1 cellular context compared by ENCODE assay signal in the genomic region with DNA sequence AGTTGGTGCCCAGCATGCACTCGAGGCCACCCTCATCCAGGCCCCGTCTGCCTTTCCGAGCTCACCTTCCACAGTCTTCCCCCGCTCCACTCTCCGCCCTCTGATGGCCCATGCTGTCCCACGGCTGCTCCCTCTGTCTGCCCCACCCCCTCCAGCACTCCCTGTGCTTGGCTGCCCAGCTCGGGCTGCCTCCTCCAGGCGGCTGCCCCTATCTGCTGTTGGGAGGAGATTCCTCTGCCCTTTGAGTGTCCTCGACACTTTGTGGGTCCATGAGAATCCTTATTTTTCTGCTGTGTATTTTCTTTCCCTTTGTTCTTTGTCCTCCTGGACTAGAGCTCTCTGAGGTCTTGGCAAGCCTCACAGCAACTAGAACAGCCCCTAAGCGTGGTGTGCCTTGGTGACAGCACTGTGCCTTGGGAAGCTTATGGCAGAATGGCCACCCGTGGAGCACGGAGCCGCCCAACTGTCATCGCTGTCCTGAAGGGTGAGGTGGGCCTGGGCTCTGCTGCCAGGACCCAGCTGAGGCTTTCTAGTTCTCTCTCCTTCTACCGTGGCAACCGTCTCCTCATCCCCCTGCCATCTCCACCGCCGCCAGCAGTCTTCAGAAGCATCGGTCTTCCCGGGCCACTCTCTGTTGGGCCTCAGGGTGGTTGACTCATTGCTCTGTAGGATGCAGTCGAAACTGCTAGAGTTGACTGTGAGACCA.
TF ChIP-seq lines count a peak whose summit lies in the region.

No MANE protein-coding gene starts in this region.

TF ChIP-seq in K562, 482 proteins besides CTCF, POLR2A, EP300 and RAD21:
- TF ChIP-seq FOXJ2 (tag; IDR thresholded peaks at IDR 0.05) (no peak), RBFOX2 (IDR thresholded peaks at IDR 0.05; ENCODE audit: low read depth, low read length) (peak; percentile 20; the same call in 1 of the 2 replicates)
